In the genomic region with DNA sequence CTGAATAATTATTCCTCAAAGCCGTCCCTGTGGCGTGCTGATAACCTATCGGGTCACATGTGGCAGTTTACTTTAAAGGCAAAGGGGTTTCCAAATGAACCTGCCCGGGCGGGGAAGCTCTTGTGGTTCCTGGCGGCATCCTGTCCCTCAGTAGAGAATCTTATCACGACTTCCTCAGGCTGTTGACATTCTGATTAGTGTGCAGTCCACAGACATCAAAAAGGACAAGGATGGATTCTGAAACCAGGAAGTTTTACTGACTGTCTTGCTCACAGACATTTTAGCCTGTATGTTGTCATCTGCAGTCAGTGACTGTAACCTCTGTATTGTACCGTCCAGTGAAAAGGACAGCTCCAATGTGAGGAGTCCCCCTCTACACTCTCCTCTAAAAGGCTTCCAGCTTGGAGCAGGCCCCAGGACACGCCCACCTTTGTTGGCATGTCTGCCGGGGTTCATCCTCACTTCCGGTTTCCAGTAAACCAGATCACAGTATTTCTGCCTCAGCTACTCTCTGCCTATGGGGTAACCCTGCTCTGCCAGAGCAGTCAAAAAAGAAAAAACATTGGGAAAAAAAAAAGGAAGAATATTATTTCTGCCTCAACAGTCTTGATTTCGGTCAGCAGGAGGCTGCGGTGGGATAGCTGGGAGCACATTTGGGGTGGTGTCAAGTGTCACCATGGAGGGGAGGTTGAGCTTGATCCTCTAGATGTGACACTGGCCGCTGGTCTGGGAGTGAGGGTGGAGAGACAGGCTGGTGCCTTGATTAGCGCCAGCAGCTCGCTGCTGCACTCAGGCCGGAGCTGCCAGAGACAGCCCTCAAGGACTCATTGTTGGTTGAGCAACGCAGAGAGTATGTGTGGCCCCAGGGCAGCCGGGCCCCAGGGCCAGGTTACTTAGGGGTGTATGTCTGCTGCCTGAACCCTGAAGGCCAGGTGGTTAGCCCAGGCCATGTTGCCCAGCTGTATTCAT, we compare ENCODE assay signal across 1 cellular context.
TF ChIP-seq lines count a peak whose summit lies in the region.

No MANE protein-coding gene starts in this region.

TF ChIP-seq in HepG2, 621 proteins besides CTCF, POLR2A, EP300 and RAD21 (continued from another document):
- TF ChIP-seq, protein P1, sequence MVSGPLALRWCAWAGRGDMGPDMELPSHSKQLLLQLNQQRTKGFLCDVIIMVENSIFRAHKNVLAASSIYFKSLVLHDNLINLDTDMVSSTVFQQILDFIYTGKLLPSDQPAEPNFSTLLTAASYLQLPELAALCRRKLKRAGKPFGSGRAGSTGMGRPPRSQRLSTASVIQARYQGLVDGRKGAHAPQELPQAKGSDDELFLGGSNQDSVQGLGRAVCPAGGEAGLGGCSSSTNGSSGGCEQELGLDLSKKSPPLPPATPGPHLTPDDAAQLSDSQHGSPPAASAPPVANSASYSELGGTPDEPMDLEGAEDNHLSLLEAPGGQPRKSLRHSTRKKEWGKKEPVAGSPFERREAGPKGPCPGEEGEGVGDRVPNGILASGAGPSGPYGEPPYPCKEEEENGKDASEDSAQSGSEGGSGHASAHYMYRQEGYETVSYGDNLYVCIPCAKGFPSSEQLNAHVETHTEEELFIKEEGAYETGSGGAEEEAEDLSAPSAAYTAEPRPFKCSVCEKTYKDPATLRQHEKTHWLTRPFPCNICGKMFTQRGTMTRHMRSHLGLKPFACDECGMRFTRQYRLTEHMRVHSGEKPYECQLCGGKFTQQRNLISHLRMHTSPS (CRISPR knock-in tag; IDR thresholded peaks at IDR 0.05; ENCODE audit: low read depth) = 0 out of 2 replicates have a peak, but pooled peaks have one; percentile 20
- 0 out of 2 replicates have a peak, but pooled peaks have one; percentile 23 for TF ChIP-seq SNAI1 (CRISPR knock-in tag; IDR thresholded peaks at IDR 0.05; ENCODE audit: borderline replicate concordance)
- TF ChIP-seq, protein P2, sequence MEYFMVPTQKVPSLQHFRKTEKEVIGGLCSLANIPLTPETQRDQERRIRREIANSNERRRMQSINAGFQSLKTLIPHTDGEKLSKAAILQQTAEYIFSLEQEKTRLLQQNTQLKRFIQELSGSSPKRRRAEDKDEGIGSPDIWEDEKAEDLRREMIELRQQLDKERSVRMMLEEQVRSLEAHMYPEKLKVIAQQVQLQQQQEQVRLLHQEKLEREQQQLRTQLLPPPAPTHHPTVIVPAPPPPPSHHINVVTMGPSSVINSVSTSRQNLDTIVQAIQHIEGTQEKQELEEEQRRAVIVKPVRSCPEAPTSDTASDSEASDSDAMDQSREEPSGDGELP (IDR thresholded peaks at IDR 0.05; ENCODE audit: borderline replicate concordance, low read depth) = no peak
- TF ChIP-seq, protein P3, sequence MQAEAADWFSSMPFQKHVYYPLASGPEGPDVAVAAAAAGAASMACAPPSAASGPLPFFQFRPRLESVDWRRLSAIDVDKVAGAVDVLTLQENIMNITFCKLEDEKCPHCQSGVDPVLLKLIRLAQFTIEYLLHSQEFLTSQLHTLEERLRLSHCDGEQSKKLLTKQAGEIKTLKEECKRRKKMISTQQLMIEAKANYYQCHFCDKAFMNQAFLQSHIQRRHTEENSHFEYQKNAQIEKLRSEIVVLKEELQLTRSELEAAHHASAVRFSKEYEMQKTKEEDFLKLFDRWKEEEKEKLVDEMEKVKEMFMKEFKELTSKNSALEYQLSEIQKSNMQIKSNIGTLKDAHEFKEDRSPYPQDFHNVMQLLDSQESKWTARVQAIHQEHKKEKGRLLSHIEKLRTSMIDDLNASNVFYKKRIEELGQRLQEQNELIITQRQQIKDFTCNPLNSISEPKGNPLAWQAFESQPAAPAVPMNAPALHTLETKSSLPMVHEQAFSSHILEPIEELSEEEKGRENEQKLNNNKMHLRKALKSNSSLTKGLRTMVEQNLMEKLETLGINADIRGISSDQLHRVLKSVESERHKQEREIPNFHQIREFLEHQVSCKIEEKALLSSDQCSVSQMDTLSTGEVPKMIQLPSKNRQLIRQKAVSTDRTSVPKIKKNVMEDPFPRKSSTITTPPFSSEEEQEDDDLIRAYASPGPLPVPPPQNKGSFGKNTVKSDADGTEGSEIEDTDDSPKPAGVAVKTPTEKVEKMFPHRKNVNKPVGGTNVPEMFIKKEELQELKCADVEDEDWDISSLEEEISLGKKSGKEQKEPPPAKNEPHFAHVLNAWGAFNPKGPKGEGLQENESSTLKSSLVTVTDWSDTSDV (CRISPR knock-in tag; IDR thresholded peaks at IDR 0.05) = peak; percentile 36; the same call in 1 of the 2 replicates
- no peak; the same call in 1 of the 2 replicates for TF ChIP-seq ZNF629 (CRISPR knock-in tag; conservative IDR thresholded peaks at IDR 0.05)
- no peak for TF ChIP-seq FLYWCH1 (CRISPR knock-in tag; IDR thresholded peaks at IDR 0.05)
- TF ChIP-seq HDAC6 (IDR thresholded peaks at IDR 0.05; ENCODE audit: low read depth, low read length) = no peak
- TF ChIP-seq ZNF724P (CRISPR knock-in tag; IDR thresholded peaks at IDR 0.05; ENCODE audit: borderline replicate concordance) = no peak
- peak; percentile 59; the same call in 1 of the 2 replicates for TF ChIP-seq ZNF788 (CRISPR knock-in tag; IDR thresholded peaks at IDR 0.05; ENCODE audit: borderline replicate concordance)
- TF ChIP-seq, protein P4, sequence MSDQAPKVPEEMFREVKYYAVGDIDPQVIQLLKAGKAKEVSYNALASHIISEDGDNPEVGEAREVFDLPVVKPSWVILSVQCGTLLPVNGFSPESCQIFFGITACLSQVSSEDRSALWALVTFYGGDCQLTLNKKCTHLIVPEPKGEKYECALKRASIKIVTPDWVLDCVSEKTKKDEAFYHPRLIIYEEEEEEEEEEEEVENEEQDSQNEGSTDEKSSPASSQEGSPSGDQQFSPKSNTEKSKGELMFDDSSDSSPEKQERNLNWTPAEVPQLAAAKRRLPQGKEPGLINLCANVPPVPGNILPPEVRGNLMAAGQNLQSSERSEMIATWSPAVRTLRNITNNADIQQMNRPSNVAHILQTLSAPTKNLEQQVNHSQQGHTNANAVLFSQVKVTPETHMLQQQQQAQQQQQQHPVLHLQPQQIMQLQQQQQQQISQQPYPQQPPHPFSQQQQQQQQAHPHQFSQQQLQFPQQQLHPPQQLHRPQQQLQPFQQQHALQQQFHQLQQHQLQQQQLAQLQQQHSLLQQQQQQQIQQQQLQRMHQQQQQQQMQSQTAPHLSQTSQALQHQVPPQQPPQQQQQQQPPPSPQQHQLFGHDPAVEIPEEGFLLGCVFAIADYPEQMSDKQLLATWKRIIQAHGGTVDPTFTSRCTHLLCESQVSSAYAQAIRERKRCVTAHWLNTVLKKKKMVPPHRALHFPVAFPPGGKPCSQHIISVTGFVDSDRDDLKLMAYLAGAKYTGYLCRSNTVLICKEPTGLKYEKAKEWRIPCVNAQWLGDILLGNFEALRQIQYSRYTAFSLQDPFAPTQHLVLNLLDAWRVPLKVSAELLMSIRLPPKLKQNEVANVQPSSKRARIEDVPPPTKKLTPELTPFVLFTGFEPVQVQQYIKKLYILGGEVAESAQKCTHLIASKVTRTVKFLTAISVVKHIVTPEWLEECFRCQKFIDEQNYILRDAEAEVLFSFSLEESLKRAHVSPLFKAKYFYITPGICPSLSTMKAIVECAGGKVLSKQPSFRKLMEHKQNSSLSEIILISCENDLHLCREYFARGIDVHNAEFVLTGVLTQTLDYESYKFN (CRISPR knock-in tag; conservative IDR thresholded peaks at IDR 0.05) = peak; percentile 70
- TF ChIP-seq, protein P5, sequence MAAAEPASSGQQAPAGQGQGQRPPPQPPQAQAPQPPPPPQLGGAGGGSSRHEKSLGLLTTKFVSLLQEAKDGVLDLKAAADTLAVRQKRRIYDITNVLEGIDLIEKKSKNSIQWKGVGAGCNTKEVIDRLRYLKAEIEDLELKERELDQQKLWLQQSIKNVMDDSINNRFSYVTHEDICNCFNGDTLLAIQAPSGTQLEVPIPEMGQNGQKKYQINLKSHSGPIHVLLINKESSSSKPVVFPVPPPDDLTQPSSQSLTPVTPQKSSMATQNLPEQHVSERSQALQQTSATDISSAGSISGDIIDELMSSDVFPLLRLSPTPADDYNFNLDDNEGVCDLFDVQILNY (CRISPR knock-in tag; conservative IDR thresholded peaks at IDR 0.05) = no peak
- TF ChIP-seq, protein P6, sequence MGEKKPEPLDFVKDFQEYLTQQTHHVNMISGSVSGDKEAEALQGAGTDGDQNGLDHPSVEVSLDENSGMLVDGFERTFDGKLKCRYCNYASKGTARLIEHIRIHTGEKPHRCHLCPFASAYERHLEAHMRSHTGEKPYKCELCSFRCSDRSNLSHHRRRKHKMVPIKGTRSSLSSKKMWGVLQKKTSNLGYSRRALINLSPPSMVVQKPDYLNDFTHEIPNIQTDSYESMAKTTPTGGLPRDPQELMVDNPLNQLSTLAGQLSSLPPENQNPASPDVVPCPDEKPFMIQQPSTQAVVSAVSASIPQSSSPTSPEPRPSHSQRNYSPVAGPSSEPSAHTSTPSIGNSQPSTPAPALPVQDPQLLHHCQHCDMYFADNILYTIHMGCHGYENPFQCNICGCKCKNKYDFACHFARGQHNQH (CRISPR knock-in tag; IDR thresholded peaks at IDR 0.05) = peak; percentile 89
- peak; percentile 30; the same call in 1 of the 2 replicates for TF ChIP-seq ZFP36L2 (CRISPR knock-in tag; IDR thresholded peaks at IDR 0.05)
- no peak for TF ChIP-seq HES4 (CRISPR knock-in tag; IDR thresholded peaks at IDR 0.05; ENCODE audit: borderline replicate concordance)
- no peak for TF ChIP-seq HHEX (CRISPR knock-in tag; IDR thresholded peaks at IDR 0.05)
- TF ChIP-seq KDM2A (CRISPR knock-in tag; IDR thresholded peaks at IDR 0.05; ENCODE audit: borderline replicate concordance, low read depth) = peak; percentile 47; the same call in 1 of the 2 replicates
- peak; percentile 21; the same call in 1 of the 2 replicates for TF ChIP-seq ZNF441 (CRISPR knock-in tag; IDR thresholded peaks at IDR 0.05; ENCODE audit: borderline replicate concordance)
- peak; percentile 77; the same call in 1 of the 2 replicates for TF ChIP-seq KDM3A (CRISPR knock-in tag; IDR thresholded peaks at IDR 0.05; ENCODE audit: low read depth)
- TF ChIP-seq TBL1XR1 (IDR thresholded peaks at IDR 0.05; ENCODE audit: borderline replicate concordance, low read length, partially characterized antibody) = no peak
- TF ChIP-seq, protein P7, sequence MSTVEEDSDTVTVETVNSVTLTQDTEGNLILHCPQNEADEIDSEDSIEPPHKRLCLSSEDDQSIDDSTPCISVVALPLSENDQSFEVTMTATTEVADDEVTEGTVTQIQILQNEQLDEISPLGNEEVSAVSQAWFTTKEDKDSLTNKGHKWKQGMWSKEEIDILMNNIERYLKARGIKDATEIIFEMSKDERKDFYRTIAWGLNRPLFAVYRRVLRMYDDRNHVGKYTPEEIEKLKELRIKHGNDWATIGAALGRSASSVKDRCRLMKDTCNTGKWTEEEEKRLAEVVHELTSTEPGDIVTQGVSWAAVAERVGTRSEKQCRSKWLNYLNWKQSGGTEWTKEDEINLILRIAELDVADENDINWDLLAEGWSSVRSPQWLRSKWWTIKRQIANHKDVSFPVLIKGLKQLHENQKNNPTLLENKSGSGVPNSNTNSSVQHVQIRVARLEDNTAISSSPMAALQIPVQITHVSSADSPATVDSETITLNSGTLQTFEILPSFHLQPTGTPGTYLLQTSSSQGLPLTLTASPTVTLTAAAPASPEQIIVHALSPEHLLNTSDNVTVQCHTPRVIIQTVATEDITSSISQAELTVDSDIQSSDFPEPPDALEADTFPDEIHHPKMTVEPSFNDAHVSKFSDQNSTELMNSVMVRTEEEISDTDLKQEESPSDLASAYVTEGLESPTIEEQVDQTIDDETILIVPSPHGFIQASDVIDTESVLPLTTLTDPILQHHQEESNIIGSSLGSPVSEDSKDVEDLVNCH (CRISPR knock-in tag; IDR thresholded peaks at IDR 0.05) = 0 out of 2 replicates have a peak, but pooled peaks have one; percentile 4
- TF ChIP-seq, protein P8, sequence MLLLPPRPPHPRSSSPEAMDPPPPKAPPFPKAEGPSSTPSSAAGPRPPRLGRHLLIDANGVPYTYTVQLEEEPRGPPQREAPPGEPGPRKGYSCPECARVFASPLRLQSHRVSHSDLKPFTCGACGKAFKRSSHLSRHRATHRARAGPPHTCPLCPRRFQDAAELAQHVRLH (CRISPR knock-in tag; IDR thresholded peaks at IDR 0.05; ENCODE audit: borderline replicate concordance, low read depth) = peak; percentile 19; the same call in 1 of the 2 replicates
- TF ChIP-seq ZNF34 (CRISPR knock-in tag; IDR thresholded peaks at IDR 0.05; ENCODE audit: borderline replicate concordance) = peak; percentile 58; the same call in 1 of the 2 replicates
- no peak for TF ChIP-seq REXO4 (CRISPR knock-in tag; IDR thresholded peaks at IDR 0.05; ENCODE audit: borderline replicate concordance)
- TF ChIP-seq, protein P9, sequence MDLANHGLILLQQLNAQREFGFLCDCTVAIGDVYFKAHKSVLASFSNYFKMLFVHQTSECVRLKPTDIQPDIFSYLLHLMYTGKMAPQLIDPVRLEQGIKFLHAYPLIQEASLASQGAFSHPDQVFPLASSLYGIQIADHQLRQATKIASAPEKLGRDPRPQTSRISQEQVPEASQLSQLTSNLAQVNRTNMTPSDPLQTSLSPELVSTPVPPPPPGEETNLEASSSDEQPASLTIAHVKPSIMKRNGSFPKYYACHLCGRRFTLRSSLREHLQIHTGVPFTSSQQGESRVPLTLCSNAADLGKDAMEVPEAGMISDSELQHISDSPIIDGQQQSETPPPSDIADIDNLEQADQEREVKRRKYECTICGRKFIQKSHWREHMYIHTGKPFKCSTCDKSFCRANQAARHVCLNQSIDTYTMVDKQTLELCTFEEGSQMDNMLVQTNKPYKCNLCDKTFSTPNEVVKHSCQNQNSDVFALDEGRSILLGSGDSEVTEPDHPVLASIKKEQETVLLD (CRISPR knock-in tag; IDR thresholded peaks at IDR 0.05; ENCODE audit: low read depth) = no peak
- 0 out of 2 replicates have a peak, but pooled peaks have one; percentile 12 for TF ChIP-seq ZNF256 (CRISPR knock-in tag; conservative IDR thresholded peaks at IDR 0.05)
